ENCODE assay signal across 20 cellular contexts in genomic region chr10:64036306-64036930, GRCh38.
DNase-seq lines count a peak whose midpoint lies in the region; ATAC-seq, FAIRE-seq and TF ChIP-seq lines count a peak whose summit lies in the region.
"Had no signal": no experiment of that assay in that cellular context is flagged by ENCODE, and none has a peak within 500 bp of the region (broad histone marks: within the 10 kb centered on the region; RNA-seq: fewer than 3 reads in every experiment).

No MANE protein-coding gene starts in this region.

- DNase-seq in Ammon's horn (ENCODE audit: low spot score), result peak; percentile 68
- DNase-seq in MV-4-11 (lab: John Stamatoyannopoulos, UW), result peak; percentile 82
- no peak for DNase-seq in endodermal cell
- no peak for DNase-seq in naive thymus-derived CD4-positive, alpha-beta T cell
- no peak for DNase-seq in H54 (ENCODE audit: insufficient read length, low spot score)
- no peak for DNase-seq in NCI-H1048 (lab: John Stamatoyannopoulos, UW)
- DNase-seq in 8988T, result no peak
- DNase-seq: activated CD4-positive, alpha-beta T cell treated with anti-CD3 and anti-CD28 coated beads, Interleukin-2, amount 10 ng/mL, durations not matched to agents 7 days and 5 days; activated CD8-positive, alpha-beta memory T cell treated with anti-CD3 and anti-CD28 coated beads, Interleukin-2, amount 50 U/mL, for 48 hours; NCI-H2029 treated with DMSO at 0.1 percent for 48 hours; NCI-H526; PC-3; stimulated activated CD4-positive, alpha-beta T cell treated with anti-CD3 and anti-CD28 coated beads, Interleukin-4, amount 100 ng/mL, for 24 hours had no signal

- ATAC-seq in naive thymus-derived CD4-positive, alpha-beta T cell, result no peak
- ATAC-seq: GM12878, PC-3, SK-N-SH treated with all-trans-retinoic acid at 6 μM for 48 hours had no signal

- H3K36me3 Mint-ChIP-seq in endodermal cell (ENCODE audit: low read depth), result no peaks in the 10 kb centered on the region
- no peaks in the 10 kb centered on the region for H3K36me3 Mint-ChIP-seq in nephron (ENCODE audit: low read depth)
- no peaks in the 10 kb centered on the region for H3K36me3 Mint-ChIP-seq in naive thymus-derived CD4-positive, alpha-beta T cell

- intact Hi-C loops in naive thymus-derived CD4-positive, alpha-beta T cell (cut with micrococcal nuclease), result no loop called here

- CTCF ChIA-PET in naive thymus-derived CD4-positive, alpha-beta T cell (lab: Charles Lee), result no interaction called here

- TF ChIP-seq CTCF in endodermal cell (conservative IDR thresholded peaks at IDR 0.05) (no peak), nephron (IDR thresholded peaks at IDR 0.05; ENCODE audit: unreplicated experiment in 3 of 3) (no peak)

- no peak for FAIRE-seq in H54 (lab: Jason Lieb, UNC)
- FAIRE-seq: GM12878, keratinocyte, TTC549 had no signal

- no peaks in the 10 kb centered on the region for H3K27me3 Mint-ChIP-seq in endodermal cell (ENCODE audit: insufficient read depth)
- peaks cover 8% of the 10 kb centered on the region for H3K27me3 Mint-ChIP-seq in nephron (ENCODE audit: low read depth)
- H3K27me3 Mint-ChIP-seq in naive thymus-derived CD4-positive, alpha-beta T cell, result peaks cover 7 to 22% (median 14%) of the 10 kb centered on the region in 5 donors

- H3K4me3 Mint-ChIP-seq in endodermal cell (no peak overlapping the region), nephron (peak overlapping the region in 2 of 3 experiments; percentile 57 to 59)
- no peak overlapping the region for H3K4me3 Mint-ChIP-seq in naive thymus-derived CD4-positive, alpha-beta T cell
- H3K4me3 Mint-ChIP-seq: activated CD4-positive, alpha-beta T cell treated with anti-CD3 and anti-CD28 coated beads, Interleukin-2, amount 10 ng/mL, durations not matched to agents 7 days and 5 days had no signal

- WGBS in endodermal cell (ENCODE audit: insufficient coverage in 1 of 2, insufficient read length in 1 of 2), 2 experiments, result 81 to 82% methylated on average over 7 to 10 of the region's 10 CpGs

- no peaks in the 10 kb centered on the region for H3K4me1 ChIP-seq in endodermal cell (ENCODE audit: control insufficient read depth, insufficient read depth, low read length)
- peaks cover 0 to 4% of the 10 kb centered on the region in 2 donors for H3K4me1 ChIP-seq in naive thymus-derived CD4-positive, alpha-beta T cell (ENCODE audit: control insufficient read depth in 2 of 2, insufficient read depth in 2 of 2, low read length in 2 of 2)

- peak overlapping the region; percentile 26 for H3K27ac ChIP-seq in endodermal cell (ENCODE audit: low read depth, low read length)
- H3K27ac ChIP-seq in naive thymus-derived CD4-positive, alpha-beta T cell (ENCODE audit: low read depth, low read length), result no peak overlapping the region
- H3K27ac ChIP-seq: ascending aorta had no signal

- no peak for TF ChIP-seq POLR2A in H54 (IDR thresholded peaks at IDR 0.05; ENCODE audit: low read depth, low read length)

- POLR2A ChIA-PET in naive thymus-derived CD4-positive, alpha-beta T cell (lab: Charles Lee), result no interaction called here

- H3K4me1 Mint-ChIP-seq in endodermal cell (peaks cover 6% of the 10 kb centered on the region), nephron (peaks cover 42% of the 10 kb centered on the region)
- peaks cover 3 to 8% (median 6%) of the 10 kb centered on the region in 7 donors for H3K4me1 Mint-ChIP-seq in naive thymus-derived CD4-positive, alpha-beta T cell

- no peaks in the 10 kb centered on the region for H3K36me3 ChIP-seq in endodermal cell (ENCODE audit: control insufficient read depth, insufficient read depth, low read length)
- no peaks in the 10 kb centered on the region for H3K36me3 ChIP-seq in naive thymus-derived CD4-positive, alpha-beta T cell (ENCODE audit: control insufficient read depth in 2 of 3, insufficient read depth in 3 of 3, low read length in 3 of 3)
- H3K36me3 ChIP-seq: ascending aorta had no signal

- H3K27ac Mint-ChIP-seq in endodermal cell (no peak overlapping the region), nephron (peak overlapping the region; percentile 5 to 29 (median 9))
- no peak overlapping the region for H3K27ac Mint-ChIP-seq in naive thymus-derived CD4-positive, alpha-beta T cell
- H3K27ac Mint-ChIP-seq: activated CD4-positive, alpha-beta T cell treated with anti-CD3 and anti-CD28 coated beads, Interleukin-2, amount 10 ng/mL, durations not matched to agents 7 days and 5 days had no signal

- H3K9ac ChIP-seq in endodermal cell (ENCODE audit: extremely low read depth, low read length, poor library complexity, severe bottlenecking), result no peak overlapping the region

- H3K9me3 ChIP-seq in endodermal cell (ENCODE audit: control insufficient read depth, low read length), result no peaks in the 10 kb centered on the region
- no peaks in the 10 kb centered on the region for H3K9me3 ChIP-seq in naive thymus-derived CD4-positive, alpha-beta T cell (ENCODE audit: control insufficient read depth in 2 of 3, low read length in 3 of 3)
- H3K9me3 ChIP-seq: ascending aorta had no signal

- H3K9me3 Mint-ChIP-seq in endodermal cell (no peaks in the 10 kb centered on the region), nephron (no peaks in the 10 kb centered on the region)
- H3K9me3 Mint-ChIP-seq in naive thymus-derived CD4-positive, alpha-beta T cell, result no peaks in the 10 kb centered on the region
- H3K9me3 Mint-ChIP-seq: activated CD4-positive, alpha-beta T cell treated with anti-CD3 and anti-CD28 coated beads, Interleukin-2, amount 10 ng/mL, durations not matched to agents 7 days and 5 days had no signal

- H3K27me3 ChIP-seq in endodermal cell (ENCODE audit: control insufficient read depth, insufficient read depth, low read length, poor library complexity, severe bottlenecking), result no peaks in the 10 kb centered on the region
- no peaks in the 10 kb centered on the region for H3K27me3 ChIP-seq in naive thymus-derived CD4-positive, alpha-beta T cell (ENCODE audit: control insufficient read depth in 2 of 2, insufficient read depth in 2 of 2, low read length in 2 of 2)
- H3K27me3 ChIP-seq: ascending aorta had no signal

- no peak overlapping the region for H3K4me3 ChIP-seq in endodermal cell (ENCODE audit: low read length)
- H3K4me3 ChIP-seq in naive thymus-derived CD4-positive, alpha-beta T cell (ENCODE audit: low read length), result no peak overlapping the region
- H3K4me3 ChIP-seq: ascending aorta, GM12878, skin epidermis had no signal

Comparison
In these comparisons a context has a peak if more than half of its experiments do, and no peak if none do; other contexts are left out.
1. DNase-seq: peak in Ammon's horn (single experiment) and MV-4-11 (single experiment); none in endodermal cell (single experiment), naive thymus-derived CD4-positive, alpha-beta T cell (0 of 9), H54 (single experiment), NCI-H1048 (single experiment) and 8988T (single experiment).
2. H3K27ac Mint-ChIP-seq: peak in nephron (3 of 3); none in endodermal cell (single experiment) and naive thymus-derived CD4-positive, alpha-beta T cell (0 of 9).
3. H3K4me3 Mint-ChIP-seq: peak in nephron (2 of 3); none in endodermal cell (single experiment) and naive thymus-derived CD4-positive, alpha-beta T cell (0 of 10).